26 cellular contexts compared by ENCODE assay signal in the genomic region with DNA sequence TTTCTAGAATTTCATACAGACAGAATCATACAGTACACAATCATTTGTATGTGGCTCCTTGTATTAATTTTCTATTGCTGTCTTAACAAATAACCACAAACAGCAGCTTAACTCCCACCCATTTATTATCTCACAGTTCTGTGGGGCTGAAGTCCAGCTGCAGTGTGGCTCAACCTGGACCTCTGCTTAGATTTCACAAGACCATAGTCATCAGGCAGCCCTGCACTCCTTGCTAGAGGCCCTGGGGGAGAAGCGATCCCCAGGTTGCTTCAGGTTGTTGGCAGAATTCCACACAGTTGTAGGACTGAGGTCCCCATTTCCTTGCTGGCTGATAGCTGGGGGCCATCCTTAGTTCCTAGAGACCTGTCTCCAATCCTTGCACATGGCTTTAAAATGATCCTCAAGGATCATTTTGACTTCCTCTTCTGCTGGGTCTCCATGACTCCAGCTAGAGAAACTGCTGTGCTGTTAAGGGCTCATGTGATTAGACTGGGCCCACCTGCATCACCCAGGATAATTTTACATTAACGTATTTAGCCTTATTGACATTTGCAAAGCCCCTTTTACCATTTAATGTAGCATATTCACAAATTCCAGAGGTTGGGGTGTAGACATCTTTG.
"Had no signal": no experiment of that assay in that cellular context is flagged by ENCODE, and none has a peak within 500 bp of the region (broad histone marks: within the 10 kb centered on the region; RNA-seq: fewer than 3 reads in every experiment).

No MANE protein-coding gene starts in this region.

- ATAC-seq: activated CD8-positive, alpha-beta T cell treated with anti-CD3 and anti-CD28 coated beads, Interleukin-2, amount 10 ng/mL, durations not matched to agents 7 days and 5 days; activated naive CD8-positive, alpha-beta T cell treated with anti-CD3 and anti-CD28 coated beads, Interleukin-2, amount 50 U/mL, for 24 hours; body of pancreas; effector memory CD8-positive, alpha-beta T cell; heart left ventricle had no signal

- FAIRE-seq: colon, endothelial cell of umbilical vein, keratinocyte, TTC549 had no signal

- H3K27ac ChIP-seq: body of pancreas, esophagus squamous epithelium, heart left ventricle, thyroid gland, WERI-Rb-1 had no signal

- H3K36me3 ChIP-seq: esophagus squamous epithelium, heart left ventricle, thyroid gland, WERI-Rb-1 had no signal

- H3K4me1 ChIP-seq: body of pancreas, esophagus squamous epithelium, heart left ventricle, thyroid gland had no signal

- H3K27me3 Mint-ChIP-seq: activated naive CD8-positive, alpha-beta T cell treated with anti-CD3 and anti-CD28 coated beads, Interleukin-2, amount 50 U/mL, for 24 hours; progenitor cell of endocrine pancreas had no signal

- H3K9me3 ChIP-seq: body of pancreas, esophagus squamous epithelium, thyroid gland had no signal

- H3K4me3 ChIP-seq: body of pancreas, esophagus squamous epithelium, heart left ventricle, lung, thyroid gland had no signal

- H3K27me3 ChIP-seq: body of pancreas, heart left ventricle, thyroid gland had no signal

- DNase-seq: activated CD4-positive, alpha-beta T cell treated with anti-CD3 and anti-CD28 coated beads, Interleukin-2, amount 50 U/mL, for 1 hour; activated CD4-positive, CD25-positive, alpha-beta regulatory T cell treated with anti-CD3 and anti-CD28 coated beads, Interleukin-2, amount 50 U/mL, for 72 hours; activated CD8-positive, alpha-beta T cell treated with anti-CD3 and anti-CD28 coated beads, Interleukin-2, amount 10 ng/mL, durations not matched to agents 7 days and 5 days; activated gamma-delta T cell; activated naive CD4-positive, alpha-beta T cell treated with anti-CD3 and anti-CD28 coated beads, Interleukin-2, amount 50 U/mL, for 16 hours; activated naive CD8-positive, alpha-beta T cell treated with anti-CD3 and anti-CD28 coated beads, Interleukin-2, amount 50 U/mL, for 24 hours; anterior cingulate cortex; body of pancreas; effector memory CD8-positive, alpha-beta T cell; esophagus squamous epithelium; heart left ventricle; naive B cell; stimulated activated CD4-positive, alpha-beta T cell treated with anti-CD3 and anti-CD28 coated beads, Interleukin-1b, Interleukin-23, amount 100 ng/mL, for 48 hours; substantia nigra; T-helper 1 cell; thyroid gland; WERI-Rb-1 had no signal

- H3K9me3 Mint-ChIP-seq: activated naive CD8-positive, alpha-beta T cell treated with anti-CD3 and anti-CD28 coated beads, Interleukin-2, amount 50 U/mL, for 24 hours; effector memory CD8-positive, alpha-beta T cell had no signal

- H3K4me1 Mint-ChIP-seq: activated naive CD8-positive, alpha-beta T cell treated with anti-CD3 and anti-CD28 coated beads, Interleukin-2, amount 50 U/mL, for 24 hours; naive B cell had no signal

- H3K27ac Mint-ChIP-seq: activated CD8-positive, alpha-beta T cell treated with anti-CD3 and anti-CD28 coated beads, Interleukin-2, amount 10 ng/mL, durations not matched to agents 7 days and 5 days; activated naive CD8-positive, alpha-beta T cell treated with anti-CD3 and anti-CD28 coated beads, Interleukin-2, amount 50 U/mL, for 24 hours; activated T-helper 1 cell treated with anti-CD3 and anti-CD28 coated beads, Interleukin-12 subunit alpha, Interleukin-12 subunit beta, Interleukin-2, Interleukin-4 antibody, amounts not matched to agents 30 ng/mL and 10 ng/mL and 1 ng/mL, durations not matched to agents 14 hours and 24 hours and 36 hours; effector memory CD8-positive, alpha-beta T cell; naive B cell; progenitor cell of endocrine pancreas; stimulated activated naive CD8-positive, alpha-beta T cell treated with anti-CD3 and anti-CD28 coated beads, Interleukin-15, Interleukin-2, amounts not matched to agents 100 ng/mL and 50 ng/mL, for 24 hours had no signal

- H3K4me3 Mint-ChIP-seq: activated CD8-positive, alpha-beta T cell treated with anti-CD3 and anti-CD28 coated beads, Interleukin-2, amount 10 ng/mL, durations not matched to agents 7 days and 5 days; activated naive CD8-positive, alpha-beta T cell treated with anti-CD3 and anti-CD28 coated beads, Interleukin-2, amount 50 U/mL, for 24 hours; activated T-helper 1 cell treated with anti-CD3 and anti-CD28 coated beads, Interleukin-12 subunit alpha, Interleukin-12 subunit beta, Interleukin-2, Interleukin-4 antibody, amounts not matched to agents 30 ng/mL and 10 ng/mL and 1 ng/mL, durations not matched to agents 14 hours and 24 hours and 36 hours; effector memory CD8-positive, alpha-beta T cell; naive B cell; neural crest cell; stimulated activated naive CD8-positive, alpha-beta T cell treated with anti-CD3 and anti-CD28 coated beads, Interleukin-15, Interleukin-2, amounts not matched to agents 100 ng/mL and 50 ng/mL, for 24 hours had no signal
